In the genomic region with DNA sequence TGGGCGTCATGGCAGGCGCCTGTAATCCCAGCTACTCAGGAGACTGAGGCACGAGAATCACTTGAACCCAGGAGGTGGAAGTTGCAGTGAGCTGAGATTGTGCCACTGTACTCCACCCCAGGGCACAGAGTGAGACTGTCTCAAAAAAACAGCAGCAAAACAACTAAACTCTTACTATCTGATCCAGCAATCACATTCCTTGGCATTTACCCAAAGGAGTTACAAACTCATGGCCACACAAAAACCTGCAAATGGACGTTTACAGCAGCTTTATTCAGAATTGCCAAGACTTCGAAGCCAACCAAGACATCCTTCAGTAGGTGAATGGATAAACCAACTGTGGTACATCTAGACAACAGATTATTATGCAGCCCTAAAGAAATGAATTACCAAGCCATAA, we compare ENCODE assay signal across 1 cellular context.
TF ChIP-seq lines count a peak whose summit lies in the region.

No MANE protein-coding gene starts in this region.

TF ChIP-seq in endothelial cell of umbilical vein, 7 proteins besides CTCF, POLR2A, EP300 and RAD21:
- TF ChIP-seq JUN (IDR thresholded peaks at IDR 0.05; ENCODE audit: borderline replicate concordance, insufficient read depth, insufficient read length, low read depth) = no peak
- TF ChIP-seq GATA2 (IDR thresholded peaks at IDR 0.05; ENCODE audit: insufficient read depth, insufficient read length, low read depth, low read length) = no peak
- TF ChIP-seq POLR2AphosphoS5 (IDR thresholded peaks at IDR 0.05; ENCODE audit: insufficient read depth, low read depth, low read length) = no peak
- TF ChIP-seq MAX (IDR thresholded peaks at IDR 0.05; ENCODE audit: insufficient read depth, insufficient read length) = no peak
- TF ChIP-seq EZH2 (IDR thresholded peaks at IDR 0.05; ENCODE audit: borderline replicate concordance, low read depth, low read length, severe bottlenecking) = no peak
